19 cellular contexts compared by ENCODE assay signal in genomic region chr3:115255197-115255585, GRCh38.
DNase-seq lines count a peak whose midpoint lies in the region; ATAC-seq and TF ChIP-seq lines count a peak whose summit lies in the region.
"Had no signal": no experiment of that assay in that cellular context is flagged by ENCODE, and none has a peak within 500 bp of the region (broad histone marks: within the 10 kb centered on the region; RNA-seq: fewer than 3 reads in every experiment).

No MANE protein-coding gene starts in this region.

- H3K27ac Mint-ChIP-seq in WTC11 (no peak overlapping the region), chondrocyte (ENCODE audit: unreplicated experiment) (no peak overlapping the region), neural progenitor cell (peak overlapping the region; percentile 26)
- H3K27ac Mint-ChIP-seq: CD14-positive monocyte; CD4-positive, alpha-beta memory T cell; CD4-positive, CD25-positive, alpha-beta regulatory T cell had no signal

- H3K27me3 Mint-ChIP-seq in WTC11 (ENCODE audit: low read depth) (no peaks in the 10 kb centered on the region), chondrocyte (ENCODE audit: low read depth) (no peaks in the 10 kb centered on the region), neural progenitor cell (ENCODE audit: insufficient read depth, low read depth) (peaks cover 5% of the 10 kb centered on the region)
- H3K27me3 Mint-ChIP-seq: CD4-positive, CD25-positive, alpha-beta regulatory T cell had no signal

- H3K27ac ChIP-seq in BLaER1 treated with 17β-estradiol and CSF1 and Interleukin-3, amounts not matched to agents 10 nM and 100 nM: peak overlapping the region in 9 of 11 experiments; percentile 39 to 67 (median 48); a peak in 17 of 22 replicates
- no peak overlapping the region for H3K27ac ChIP-seq in neural progenitor cell
- no peak overlapping the region for H3K27ac ChIP-seq in adrenal gland

- H3K9me3 Mint-ChIP-seq in WTC11 (peaks cover 15% of the 10 kb centered on the region), chondrocyte (ENCODE audit: low read depth) (peaks cover 20% of the 10 kb centered on the region), neural progenitor cell (peaks cover 28% of the 10 kb centered on the region)

- no peak for TF ChIP-seq POLR2A in adrenal gland (IDR thresholded peaks at IDR 0.05)

- DNase-seq in WTC11 (ENCODE audit: low spot score) (no peak), chondrocyte (ENCODE audit: low spot score) (peak; percentile 68), neural progenitor cell (ENCODE audit: low spot score) (no peak), NCI-H345 treated with DMSO at 0.1 percent for 48 hours (lab: John Stamatoyannopoulos, UW; ENCODE audit: unreplicated experiment) (no peak), adrenal gland (no peak), middle frontal gyrus (ENCODE audit: extremely low spot score, low spot score) (no peak)
- DNase-seq in activated CD4-positive, alpha-beta T cell treated with anti-CD3 and anti-CD28 coated beads for 4 hours: no peak
- DNase-seq: 8988T; ACHN; C1 segment of cervical spinal cord; Calu3; CD4-positive, alpha-beta memory T cell; CD4-positive, CD25-positive, alpha-beta regulatory T cell; DMS79 treated with DMSO at 0.1 percent for 48 hours; GF-D8 had no signal

- no peaks in the 10 kb centered on the region for H3K27me3 ChIP-seq in BLaER1 treated with 17β-estradiol and CSF1 and Interleukin-3, amounts not matched to agents 10 nM and 100 nM
- no peaks in the 10 kb centered on the region for H3K27me3 ChIP-seq in neural progenitor cell
- H3K27me3 ChIP-seq in adrenal gland: no peaks in the 10 kb centered on the region
- H3K27me3 ChIP-seq: BE2C had no signal

- H4K20me1 ChIP-seq in BLaER1 treated with 17β-estradiol and CSF1 and Interleukin-3, amounts not matched to agents 10 nM and 100 nM: no peaks in the 10 kb centered on the region
- H4K20me1 ChIP-seq in neural progenitor cell (ENCODE audit: low read depth): no peaks in the 10 kb centered on the region

- H3K36me3 ChIP-seq in BLaER1 treated with 17β-estradiol and CSF1 and Interleukin-3, amounts not matched to agents 10 nM and 100 nM: no peaks in the 10 kb centered on the region
- H3K36me3 ChIP-seq in neural progenitor cell: no peaks in the 10 kb centered on the region
- no peaks in the 10 kb centered on the region for H3K36me3 ChIP-seq in adrenal gland (replicated peaks in 1 of 2)
- H3K36me3 ChIP-seq: BE2C had no signal

- H2AFZ ChIP-seq in neural progenitor cell (replicated peaks): no peak overlapping the region

- CTCF ChIA-PET in WTC11 (lab: Charles Lee): no interaction called here

- ATAC-seq in WTC11: no peak

- H3K9me3 ChIP-seq in BLaER1 treated with 17β-estradiol and CSF1 and Interleukin-3, amounts not matched to agents 10 nM and 100 nM (replicated peaks in 1 of 11): peaks cover 14 to 29% (median 16%) of the 10 kb centered on the region in 11 experiments; a peak in 19 of 22 replicates
- H3K9me3 ChIP-seq in neural progenitor cell (ENCODE audit: low read depth): no peaks in the 10 kb centered on the region
- no peaks in the 10 kb centered on the region for H3K9me3 ChIP-seq in adrenal gland (replicated peaks in 1 of 3)
- H3K9me3 ChIP-seq: BE2C, Caco-2 had no signal

- H3K4me3 Mint-ChIP-seq in WTC11: no peak overlapping the region
- H3K4me3 Mint-ChIP-seq in chondrocyte (ENCODE audit: unreplicated experiment): no peak overlapping the region
- no peak overlapping the region for H3K4me3 Mint-ChIP-seq in neural progenitor cell
- H3K4me3 Mint-ChIP-seq: CD14-positive monocyte; CD4-positive, alpha-beta memory T cell; CD4-positive, CD25-positive, alpha-beta regulatory T cell had no signal

- no peaks in the 10 kb centered on the region for H3F3A ChIP-seq in neural progenitor cell (ENCODE audit: low read depth)

- no peaks in the 10 kb centered on the region for H3K79me2 ChIP-seq in neural progenitor cell (ENCODE audit: low read depth)

- H3K4me2 ChIP-seq in BLaER1 treated with 17β-estradiol and CSF1 and Interleukin-3, amounts not matched to agents 10 nM and 100 nM: peak overlapping the region; percentile 78 to 99 (median 90)
- no peak overlapping the region for H3K4me2 ChIP-seq in neural progenitor cell

- peak overlapping the region; percentile 47 to 70 (median 60) for H3K4me3 ChIP-seq in BLaER1 treated with 17β-estradiol and CSF1 and Interleukin-3, amounts not matched to agents 10 nM and 100 nM
- no peak overlapping the region for H3K4me3 ChIP-seq in neural progenitor cell
- no peak overlapping the region for H3K4me3 ChIP-seq in adrenal gland

- TF ChIP-seq CTCF in WTC11 (IDR thresholded peaks at IDR 0.05) (no peak), chondrocyte (IDR thresholded peaks at IDR 0.05) (no peak), neural progenitor cell (IDR thresholded peaks at IDR 0.05) (no peak), adrenal gland (IDR thresholded peaks at IDR 0.05) (no peak)

- H3K9ac ChIP-seq in BLaER1 treated with 17β-estradiol and CSF1 and Interleukin-3, amounts not matched to agents 10 nM and 100 nM: peak overlapping the region; percentile 36 to 72 (median 57); a peak in 17 of 22 replicates
- no peak overlapping the region for H3K9ac ChIP-seq in neural progenitor cell

- POLR2A ChIA-PET in WTC11 (lab: Charles Lee): no interaction called here

- H3K4me1 Mint-ChIP-seq in WTC11 (peaks cover 4% of the 10 kb centered on the region), chondrocyte (ENCODE audit: low read depth) (no peaks in the 10 kb centered on the region), neural progenitor cell (peaks cover 2% of the 10 kb centered on the region)
- H3K4me1 Mint-ChIP-seq: CD14-positive monocyte; CD4-positive, alpha-beta memory T cell; CD4-positive, CD25-positive, alpha-beta regulatory T cell had no signal

- no peaks in the 10 kb centered on the region for H3K36me3 Mint-ChIP-seq in WTC11
- peaks cover 13% of the 10 kb centered on the region for H3K36me3 Mint-ChIP-seq in chondrocyte (ENCODE audit: low read depth)
- H3K36me3 Mint-ChIP-seq in neural progenitor cell: peaks cover 3% of the 10 kb centered on the region
- H3K36me3 Mint-ChIP-seq: CD14-positive monocyte; CD4-positive, alpha-beta memory T cell; CD4-positive, CD25-positive, alpha-beta regulatory T cell had no signal

- WGBS in adrenal gland, 4 donors: 92 to 97% (median 93%) methylated on average over 9 to 10 of the region's 10 CpGs

- H3K4me1 ChIP-seq in BLaER1 treated with 17β-estradiol and CSF1 and Interleukin-3, amounts not matched to agents 10 nM and 100 nM: peaks cover 14 to 26% (median 17%) of the 10 kb centered on the region in 10 experiments
- no peaks in the 10 kb centered on the region for H3K4me1 ChIP-seq in neural progenitor cell
- no peaks in the 10 kb centered on the region for H3K4me1 ChIP-seq in adrenal gland (replicated peaks in 1 of 2)
- H3K4me1 ChIP-seq: BE2C, Caco-2 had no signal

- intact Hi-C loops in adrenal gland (cut with DNase I): no loop called here

TF ChIP-seq in WTC11, 78 proteins besides CTCF, POLR2A, EP300 and RAD21 (continues in another document):
- TF ChIP-seq EMX1 (CRISPR knock-in tag; IDR thresholded peaks at IDR 0.05) (no peak), MXD4 (CRISPR knock-in tag; IDR thresholded peaks at IDR 0.05; ENCODE audit: borderline replicate concordance) (no peak), FOXP1 (CRISPR knock-in tag; IDR thresholded peaks at IDR 0.05; ENCODE audit: borderline replicate concordance) (0 out of 2 replicates have a peak, but pooled peaks have one; percentile 8), AR (CRISPR knock-in tag; IDR thresholded peaks at IDR 0.05) (no peak), TP53 (CRISPR knock-in tag; IDR thresholded peaks at IDR 0.05) (no peak)

Comparison
In these comparisons a context has a peak if more than half of its experiments do, and no peak if none do; other contexts are left out.
1. H3K27ac ChIP-seq: peak in BLaER1 treated with 17β-estradiol and CSF1 and Interleukin-3, amounts not matched to agents 10 nM and 100 nM (9 of 11); none in neural progenitor cell (single experiment) and adrenal gland (0 of 5).
2. H3K4me3 ChIP-seq: peak in BLaER1 treated with 17β-estradiol and CSF1 and Interleukin-3, amounts not matched to agents 10 nM and 100 nM (10 of 10); none in neural progenitor cell (single experiment) and adrenal gland (0 of 4).